ENCODE assay signal across 8 cellular contexts in genomic region chr6:125779924-125780539, GRCh38.
A peak's percentile ranks its signal among the peaks of the same experiment; 100 is the strongest.
DNase-seq lines count a peak whose midpoint lies in the region; ATAC-seq, FAIRE-seq and TF ChIP-seq lines count a peak whose summit lies in the region.

No MANE protein-coding gene starts in this region.

- no peaks in the 10 kb centered on the region for H3K27me3 ChIP-seq in NT2/D1 (ENCODE audit: insufficient read depth, insufficient read length)

- peak overlapping the region; percentile 63 for H3K9ac ChIP-seq in NT2/D1 (ENCODE audit: insufficient read length, low read depth)

- no peak for FAIRE-seq in HTR-8/SVneo (lab: Jason Lieb, UNC)

- H3K9me3 ChIP-seq in NT2/D1 (ENCODE audit: insufficient read depth, low read length), result no peaks in the 10 kb centered on the region

- TF ChIP-seq CTCF in epithelial cell of esophagus (IDR thresholded peaks at IDR 0.05; ENCODE audit: insufficient read depth, low read depth, low read length, missing control alignments), result peak; percentile 36

- H3K4me1 ChIP-seq in NT2/D1 (ENCODE audit: insufficient read depth, insufficient read length), result no peaks in the 10 kb centered on the region

- H3K4me3 ChIP-seq in NT2/D1 (ENCODE audit: insufficient read length, low read depth) (peak overlapping the region; percentile 65), epithelial cell of esophagus (ENCODE audit: low read length) (peak overlapping the region; percentile 62)

- peak; percentile 81 for DNase-seq in COR-L47 (lab: John Stamatoyannopoulos, UW)
- peak; percentile 94 for DNase-seq in HTR-8/SVneo (ENCODE audit: insufficient read length, low spot score)
- no peak for DNase-seq in NT2/D1 (ENCODE audit: low read depth, low spot score)
- peak; percentile 83 for DNase-seq in activated CD8-positive, alpha-beta memory T cell treated with anti-CD3 and anti-CD28 coated beads, Interleukin-2, amount 50 U/mL, for 4 hours
- DNase-seq in epithelial cell of esophagus (ENCODE audit: low read depth), result peak; percentile 88
- peak; percentile 85 for DNase-seq in middle frontal gyrus (ENCODE audit: extremely low spot score, low spot score)
- DNase-seq in stimulated activated CD8-positive, alpha-beta memory T cell treated with anti-CD3 and anti-CD28 coated beads, Interleukin-15, amount 100 ng/mL, for 48 hours (ENCODE audit: low read depth in 2 of 2), result peak; percentile 62 to 66

- peak; percentile 74 for ATAC-seq in GM21390 (IDR thresholded peaks at IDR 0.05; ENCODE audit: unreplicated experiment)

- H3K36me3 ChIP-seq in NT2/D1 (ENCODE audit: insufficient read depth, insufficient read length, low read length), result no peaks in the 10 kb centered on the region
